ENCODE assay signal across 8 cellular contexts in the genomic region with DNA sequence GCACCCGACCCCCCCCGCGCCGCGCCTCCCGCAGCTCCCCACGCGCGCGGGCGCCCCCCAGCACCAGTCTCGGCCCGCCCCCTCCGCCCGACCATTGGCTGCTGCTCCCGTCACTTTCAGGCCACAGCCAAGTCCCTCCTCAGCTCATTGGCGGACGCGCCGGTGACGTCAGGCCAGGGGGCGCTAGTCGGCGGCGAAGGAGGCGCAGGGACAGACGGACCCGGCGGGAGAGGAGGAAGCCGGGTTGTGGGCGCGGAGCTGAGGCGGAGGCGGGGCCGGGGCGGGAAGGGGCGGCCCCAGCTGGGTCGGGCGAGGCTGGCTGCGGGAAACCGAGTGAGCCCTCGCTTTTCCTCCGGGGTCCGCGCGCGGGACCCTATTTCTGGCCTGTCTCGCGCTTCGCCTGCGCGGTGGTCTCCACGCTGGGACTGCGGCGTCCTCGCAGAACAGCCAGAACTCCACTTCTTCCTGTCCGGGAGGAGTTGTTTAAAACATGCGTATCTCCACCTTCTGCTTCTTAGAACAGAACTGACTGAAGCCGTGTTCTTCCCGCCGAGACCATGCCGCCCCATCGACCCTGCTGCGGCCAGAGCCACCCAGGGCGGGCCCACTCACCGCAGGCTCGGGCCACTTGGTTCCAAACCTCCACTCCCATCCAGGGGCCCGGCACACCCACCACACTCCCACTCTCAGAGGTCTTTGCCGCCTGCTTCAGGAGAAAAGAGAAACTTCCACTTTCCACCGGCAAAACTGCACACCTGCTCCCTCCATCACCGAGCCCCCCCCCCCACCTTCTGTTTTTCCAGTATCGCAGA. TPM values are rescaled to one million over a fixed set of nuclear protein-coding genes. Genes with fewer than 3 reads are reported as not detected.
DNase-seq lines count a peak whose midpoint lies in the region; ATAC-seq and FAIRE-seq lines count a peak whose summit lies in the region.

No MANE protein-coding gene starts in this region.

- no peaks in the 10 kb centered on the region for H3K4me1 ChIP-seq in endocrine pancreas (ENCODE audit: control insufficient read depth, insufficient read depth, low read length)

- peak overlapping the region; percentile 50 for H3K9ac ChIP-seq in endocrine pancreas (ENCODE audit: control insufficient read depth, insufficient read depth, low read length)

- no peaks in the 10 kb centered on the region for H3K9me3 ChIP-seq in endocrine pancreas (ENCODE audit: control insufficient read depth, low read length)

- H3K27me3 ChIP-seq in endocrine pancreas (ENCODE audit: control insufficient read depth, insufficient read depth, low read length): no peaks in the 10 kb centered on the region

- peak; percentile 99 for DNase-seq in D341Med (ENCODE audit: low spot score)
- peak; percentile 95 for DNase-seq in HTR-8/SVneo (ENCODE audit: insufficient read length, low spot score)
- DNase-seq in NOMO-1 (lab: John Stamatoyannopoulos, UW; ENCODE audit: unreplicated experiment in 2 of 2): peak; percentile 93 to 98
- DNase-seq in activated CD8-positive, alpha-beta memory T cell treated with anti-CD3 and anti-CD28 coated beads, Interleukin-2, amount 50 U/mL, for 1 hour (ENCODE audit: extremely low read depth): peak; percentile 96
- peak; percentile 100 for DNase-seq in mesenteric fat pad (ENCODE audit: low spot score)
- peak; percentile 99 for DNase-seq in stimulated activated CD8-positive, alpha-beta memory T cell treated with anti-CD3 and anti-CD28 coated beads, Interleukin-15, amount 100 ng/mL, for 1 hour (ENCODE audit: low read depth)

- H3K4me3 ChIP-seq in endocrine pancreas (ENCODE audit: control insufficient read depth, insufficient read depth, low read length): peak overlapping the region; percentile 51

- FAIRE-seq in HTR-8/SVneo (lab: Jason Lieb, UNC): peak; percentile 93

- H3K36me3 ChIP-seq in endocrine pancreas (ENCODE audit: control insufficient read depth, insufficient read depth, low read length): no peaks in the 10 kb centered on the region

- ATAC-seq in GM21381 (IDR thresholded peaks at IDR 0.05; ENCODE audit: unreplicated experiment): peak; percentile 94

RNA-seq across cellular contexts. Expression of gene TMTC4, which starts 0.5 kb away (rescaled TPM):
- total RNA-seq in mesenteric fat pad: 10.2 TPM

Comparison
In these comparisons a context has a peak if more than half of its experiments do, and no peak if none do; other contexts are left out.
1. Peak in every context shown above with its lines: DNase-seq, ATAC-seq and H3K4me3 ChIP-seq.